ENCODE assay signal across 1 cellular context in the genomic region with DNA sequence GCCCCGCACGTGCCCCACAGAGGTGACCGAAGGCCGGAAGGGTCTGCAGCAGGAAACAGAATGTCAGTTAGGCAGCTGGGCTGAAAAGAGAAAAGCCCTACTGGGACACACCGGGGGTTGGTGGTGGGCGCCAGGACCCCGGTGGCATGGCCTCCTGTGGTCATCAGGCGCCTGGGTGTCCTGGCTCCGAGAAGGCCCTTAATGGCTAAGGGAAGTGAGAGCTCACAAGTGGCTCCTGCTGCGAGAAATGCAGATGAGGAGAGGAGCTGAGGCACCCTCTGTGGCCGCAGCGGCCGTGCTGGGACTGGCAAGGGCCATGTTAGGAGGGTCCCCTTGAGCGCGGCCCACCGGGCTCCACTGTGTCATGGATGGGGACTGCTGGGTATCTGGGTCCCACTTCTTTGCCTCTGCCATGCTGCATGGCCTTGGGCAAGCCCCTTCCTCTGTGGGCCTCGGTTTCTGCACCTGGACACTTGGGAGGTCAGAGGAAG.
TF ChIP-seq lines count a peak whose summit lies in the region.

No MANE protein-coding gene starts in this region.

TF ChIP-seq in HCT116, 20 proteins besides CTCF, POLR2A, EP300 and RAD21 (continued from another document):
- no peak for TF ChIP-seq ZBTB33 (IDR thresholded peaks at IDR 0.05; ENCODE audit: extremely low read depth, insufficient replicate concordance, low read length)
- no peak for TF ChIP-seq ZFX (IDR thresholded peaks at IDR 0.05)
- TF ChIP-seq FOSL1 (IDR thresholded peaks at IDR 0.05; ENCODE audit: low read depth), result no peak
- TF ChIP-seq EZH2phosphoT487 (IDR thresholded peaks at IDR 0.05; ENCODE audit: borderline replicate concordance), result no peak
- no peak for TF ChIP-seq MAX (IDR thresholded peaks at IDR 0.05)
- TF ChIP-seq ATF3 (IDR thresholded peaks at IDR 0.05), result no peak
- no peak for TF ChIP-seq EGR1 (IDR thresholded peaks at IDR 0.05; ENCODE audit: low read depth)
- TF ChIP-seq SRF (IDR thresholded peaks at IDR 0.05; ENCODE audit: low read depth), result no peak
- TF ChIP-seq CBX3 (IDR thresholded peaks at IDR 0.05; ENCODE audit: low read depth), result no peak
- TF ChIP-seq POLR2AphosphoS5 (IDR thresholded peaks at IDR 0.05; ENCODE audit: low read depth, low read length), result no peak
- TF ChIP-seq TCF7L2 (IDR thresholded peaks at IDR 0.05; ENCODE audit: borderline replicate concordance, extremely low read depth, insufficient read depth, insufficient read length), result no peak
- no peak for TF ChIP-seq SP1 (IDR thresholded peaks at IDR 0.05; ENCODE audit: low read depth)
- TF ChIP-seq JUND (IDR thresholded peaks at IDR 0.05), result no peak
